ENCODE assay signal across 17 cellular contexts in genomic region chr10:100738055-100738827, GRCh38. TPM values are rescaled to one million over a fixed set of nuclear protein-coding genes. Genes with fewer than 3 reads are reported as not detected.
DNase-seq lines count a peak whose midpoint lies in the region; ATAC-seq and TF ChIP-seq lines count a peak whose summit lies in the region.
"Had no signal": no experiment of that assay in that cellular context is flagged by ENCODE, and none has a peak within 500 bp of the region (broad histone marks: within the 10 kb centered on the region; RNA-seq: fewer than 3 reads in every experiment).

No MANE protein-coding gene starts in this region.

- DNase-seq in CD14-positive monocyte (ENCODE audit: low spot score) (peak; percentile 2), GM23338 (ENCODE audit: low spot score) (peak; percentile 51), ecto neural progenitor cell (ENCODE audit: low spot score) (peak; percentile 53), colonic mucosa (no peak), C1 segment of cervical spinal cord (lab: John Stamatoyannopoulos, UW) (no peak), left colon (no peak), germinal center (ENCODE audit: low spot score) (no peak)
- no peak for DNase-seq in natural killer cell treated with Interleukin-12 subunit alpha and Interleukin-12 subunit beta and Interleukin-15 and Interleukin-18, amount 100 ng/mL, for 72 hours (ENCODE audit: low spot score)
- DNase-seq: cortex of kidney; NCI-H1436; NCI-H82; SHP77; stimulated activated CD4-positive, alpha-beta T cell treated with anti-CD3 and anti-CD28 coated beads, Interleukin-2, amount 100 ng/mL, for 48 hours had no signal

- peaks cover 67% of the 10 kb centered on the region for H3K4me1 ChIP-seq in GM23338 (ENCODE audit: insufficient read depth)
- H3K4me1 ChIP-seq in colonic mucosa = no peaks in the 10 kb centered on the region

- TF ChIP-seq CTCF in CD14-positive monocyte (IDR thresholded peaks at IDR 0.05) = no peak
- TF ChIP-seq CTCF in GM23338 (conservative IDR thresholded peaks at IDR 0.05; ENCODE audit: low read depth in 2 of 2) = no peak
- no peak for TF ChIP-seq CTCF in colonic mucosa (IDR thresholded peaks at IDR 0.05)

- H3K4me1 Mint-ChIP-seq in CD14-positive monocyte (peaks cover 16% of the 10 kb centered on the region), GM23338 (peaks cover 45% of the 10 kb centered on the region)
- H3K4me1 Mint-ChIP-seq in natural killer cell treated with Interleukin-12 subunit alpha and Interleukin-12 subunit beta and Interleukin-15 and Interleukin-18, amount 100 ng/mL, for 72 hours (ENCODE audit: low read depth in 2 of 2) = peaks cover 19 to 25% of the 10 kb centered on the region in 2 donors

- H4K20me1 ChIP-seq in GM23338 (replicated peaks; ENCODE audit: insufficient read depth) = peaks cover 32% of the 10 kb centered on the region

- no peaks in the 10 kb centered on the region for H3K79me2 ChIP-seq in GM23338 (replicated peaks; ENCODE audit: insufficient read depth)

- H3K9me3 Mint-ChIP-seq in CD14-positive monocyte (peaks cover 0 to 23% (median 4%) of the 10 kb centered on the region in 7 donors), GM23338 (no peaks in the 10 kb centered on the region; the same call in 1 of the 3 replicates)
- no peaks in the 10 kb centered on the region for H3K9me3 Mint-ChIP-seq in natural killer cell treated with Interleukin-12 subunit alpha and Interleukin-12 subunit beta and Interleukin-15 and Interleukin-18, amount 100 ng/mL, for 72 hours

- H3K36me3 Mint-ChIP-seq in CD14-positive monocyte (peaks cover 0 to 14% of the 10 kb centered on the region in 2 donors), GM23338 (ENCODE audit: low read depth) (no peaks in the 10 kb centered on the region)
- H3K36me3 Mint-ChIP-seq in natural killer cell treated with Interleukin-12 subunit alpha and Interleukin-12 subunit beta and Interleukin-15 and Interleukin-18, amount 100 ng/mL, for 72 hours = no peaks in the 10 kb centered on the region

- peaks cover 95 to 99% (median 96%) of the 10 kb centered on the region in 3 donors for H3K27me3 Mint-ChIP-seq in CD14-positive monocyte (ENCODE audit: low read depth in 3 of 3)
- H3K27me3 Mint-ChIP-seq in GM23338 (ENCODE audit: insufficient read depth, low read depth, poor library complexity) = peaks cover 100% of the 10 kb centered on the region
- H3K27me3 Mint-ChIP-seq in natural killer cell treated with Interleukin-12 subunit alpha and Interleukin-12 subunit beta and Interleukin-15 and Interleukin-18, amount 100 ng/mL, for 72 hours = peaks cover 57 to 74% of the 10 kb centered on the region in 2 donors

- H3K36me3 ChIP-seq in GM23338 (ENCODE audit: insufficient read depth) (no peaks in the 10 kb centered on the region), colonic mucosa (no peaks in the 10 kb centered on the region)

- no peaks in the 10 kb centered on the region for H3K9me3 ChIP-seq in colonic mucosa

- no peak overlapping the region for H2AFZ ChIP-seq in GM23338

- H3K4me3 Mint-ChIP-seq in CD14-positive monocyte (peak overlapping the region in 1 of 2 donors; percentile 84), GM23338 (peak overlapping the region; percentile 63; the same call in 2 of the 3 replicates)
- H3K4me3 Mint-ChIP-seq in natural killer cell treated with Interleukin-12 subunit alpha and Interleukin-12 subunit beta and Interleukin-15 and Interleukin-18, amount 100 ng/mL, for 72 hours = peak overlapping the region; percentile 22

- H3K27me3 ChIP-seq in GM23338 (ENCODE audit: insufficient read depth) (peaks cover 100% of the 10 kb centered on the region), colonic mucosa (peaks cover 96% of the 10 kb centered on the region)

- H3F3A ChIP-seq in GM23338 (replicated peaks; ENCODE audit: low read depth) = peaks cover 15% of the 10 kb centered on the region

- no peak overlapping the region for H3K27ac Mint-ChIP-seq in CD14-positive monocyte
- H3K27ac Mint-ChIP-seq in GM23338 = no peak overlapping the region
- H3K27ac Mint-ChIP-seq in natural killer cell treated with Interleukin-12 subunit alpha and Interleukin-12 subunit beta and Interleukin-15 and Interleukin-18, amount 100 ng/mL, for 72 hours = no peak overlapping the region

- H3K27ac ChIP-seq in GM23338 (ENCODE audit: low read depth) (no peak overlapping the region), colonic mucosa (no peak overlapping the region)

- no peak overlapping the region for H3K9ac ChIP-seq in colonic mucosa (ENCODE audit: low read depth in 2 of 2, low read length in 2 of 2)

- ATAC-seq in GM23338 (no peak), left colon (no peak)
- no peak for ATAC-seq in natural killer cell treated with Interleukin-12 subunit alpha and Interleukin-12 subunit beta and Interleukin-15 and Interleukin-18, amount 100 ng/mL, for 72 hours
- ATAC-seq: HCT116 had no signal

- H3K4me2 ChIP-seq in GM23338 = peak overlapping the region; percentile 80

- intact Hi-C loops in CD14-positive monocyte (cut with micrococcal nuclease) = loop anchor here in 1 of 2 donors (10.0 kb wide), 1 partner anchor 173 kb away; no protein-coding TSS in a partner anchor
- intact Hi-C loops in colonic mucosa (cut with DNase I) = no loop called here
- intact Hi-C loops in left colon (cut with DNase I, micrococcal nuclease) = no loop called here

- H3K9me2 ChIP-seq in GM23338 (ENCODE audit: insufficient read depth) = no peaks in the 10 kb centered on the region

- H3K4me3 ChIP-seq in GM23338 (peak overlapping the region; percentile 49), colonic mucosa (no peak overlapping the region)

TF ChIP-seq in GM23338, 12 proteins besides CTCF, POLR2A, EP300 and RAD21:
- TF ChIP-seq JUNB (IDR thresholded peaks at IDR 0.05; ENCODE audit: unreplicated experiment) (no peak), ZNF114 (CRISPR knock-in tag; IDR thresholded peaks at IDR 0.05) (no peak), STAT1 (IDR thresholded peaks at IDR 0.05; ENCODE audit: unreplicated experiment) (no peak), CREB1 (CRISPR knock-in tag; IDR thresholded peaks at IDR 0.05; ENCODE audit: low read depth) (no peak), EZH2 (IDR thresholded peaks at IDR 0.05; ENCODE audit: low read depth, unreplicated experiment) (peak; percentile 98), REST (IDR thresholded peaks at IDR 0.05; ENCODE audit: unreplicated experiment) (no peak)
TF ChIP-seq in GM23338: peak in this region for 1.

RNA-seq across cellular contexts. Expression of gene PAX2, which starts 7.1 kb away (rescaled TPM):
- not detected for polyA plus RNA-seq in CD14-positive monocyte
- not detected in 2 replicates for total RNA-seq in GM23338 (2014; rRNA removed; shearing (Covaris generic))
- polyA plus RNA-seq in GM23338 (2016; fragmentation: Nextera tagmentation; extraction: Ambion mirVana) = not detected in 2 replicates
- not detected for total RNA-seq in natural killer cell treated with Interleukin-12 subunit alpha and Interleukin-12 subunit beta and Interleukin-15 and Interleukin-18, amount 100 ng/mL, for 72 hours
- under 1 TPM in 1 of 2 donors, not detected in 1; 0.15 TPM for total RNA-seq in colonic mucosa
- total RNA-seq in left colon = not detected
- total RNA-seq: fibroblast of villous mesenchyme, lower leg skin, posterior vena cava had no signal

Comparison
In these comparisons a context has a peak if more than half of its experiments do, and no peak if none do; other contexts are left out.
1. DNase-seq: peak in CD14-positive monocyte (single experiment), GM23338 (single experiment) and ecto neural progenitor cell (single experiment); none in natural killer cell treated with Interleukin-12 subunit alpha and Interleukin-12 subunit beta and Interleukin-15 and Interleukin-18, amount 100 ng/mL, for 72 hours (single experiment), colonic mucosa (single experiment), C1 segment of cervical spinal cord (0 of 14), left colon (0 of 2) and germinal center (single experiment).